1 cellular context compared by ENCODE assay signal in the genomic region with DNA sequence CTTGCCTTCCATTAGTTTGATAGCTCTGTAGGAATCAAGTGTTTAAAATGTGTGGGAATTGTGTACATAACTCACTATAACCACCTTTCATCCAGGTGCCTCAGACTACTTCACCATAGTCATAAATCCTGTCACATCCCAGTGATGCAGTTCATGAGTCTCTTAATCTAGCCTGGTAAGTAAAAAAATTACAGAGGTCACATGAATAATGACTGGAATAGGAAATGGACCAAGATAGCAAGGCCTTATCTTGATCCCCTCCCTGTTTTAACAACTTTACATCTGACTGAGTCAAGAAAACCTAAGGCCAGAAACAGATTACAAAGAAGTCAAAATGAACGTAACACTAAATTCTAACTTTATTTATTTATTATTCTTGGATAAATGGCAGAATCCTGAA.
TF ChIP-seq lines count a peak whose summit lies in the region.

No MANE protein-coding gene starts in this region.

TF ChIP-seq in A549, 52 proteins besides CTCF, POLR2A, EP300 and RAD21 (continued from another document):
- TF ChIP-seq PBX3 (IDR thresholded peaks at IDR 0.05) (no peak), EHF (CRISPR knock-in tag; IDR thresholded peaks at IDR 0.05) (no peak), CEBPB (IDR thresholded peaks at IDR 0.05) (no peak), MAX (IDR thresholded peaks at IDR 0.05) (no peak), HOXB13 (CRISPR knock-in tag; IDR thresholded peaks at IDR 0.05; ENCODE audit: low read depth) (no peak)
- TF ChIP-seq, protein P1, sequence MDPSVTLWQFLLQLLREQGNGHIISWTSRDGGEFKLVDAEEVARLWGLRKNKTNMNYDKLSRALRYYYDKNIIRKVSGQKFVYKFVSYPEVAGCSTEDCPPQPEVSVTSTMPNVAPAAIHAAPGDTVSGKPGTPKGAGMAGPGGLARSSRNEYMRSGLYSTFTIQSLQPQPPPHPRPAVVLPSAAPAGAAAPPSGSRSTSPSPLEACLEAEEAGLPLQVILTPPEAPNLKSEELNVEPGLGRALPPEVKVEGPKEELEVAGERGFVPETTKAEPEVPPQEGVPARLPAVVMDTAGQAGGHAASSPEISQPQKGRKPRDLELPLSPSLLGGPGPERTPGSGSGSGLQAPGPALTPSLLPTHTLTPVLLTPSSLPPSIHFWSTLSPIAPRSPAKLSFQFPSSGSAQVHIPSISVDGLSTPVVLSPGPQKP (IDR thresholded peaks at IDR 0.05; ENCODE audit: low read depth, low read length), result no peak
- TF ChIP-seq, protein P2, sequence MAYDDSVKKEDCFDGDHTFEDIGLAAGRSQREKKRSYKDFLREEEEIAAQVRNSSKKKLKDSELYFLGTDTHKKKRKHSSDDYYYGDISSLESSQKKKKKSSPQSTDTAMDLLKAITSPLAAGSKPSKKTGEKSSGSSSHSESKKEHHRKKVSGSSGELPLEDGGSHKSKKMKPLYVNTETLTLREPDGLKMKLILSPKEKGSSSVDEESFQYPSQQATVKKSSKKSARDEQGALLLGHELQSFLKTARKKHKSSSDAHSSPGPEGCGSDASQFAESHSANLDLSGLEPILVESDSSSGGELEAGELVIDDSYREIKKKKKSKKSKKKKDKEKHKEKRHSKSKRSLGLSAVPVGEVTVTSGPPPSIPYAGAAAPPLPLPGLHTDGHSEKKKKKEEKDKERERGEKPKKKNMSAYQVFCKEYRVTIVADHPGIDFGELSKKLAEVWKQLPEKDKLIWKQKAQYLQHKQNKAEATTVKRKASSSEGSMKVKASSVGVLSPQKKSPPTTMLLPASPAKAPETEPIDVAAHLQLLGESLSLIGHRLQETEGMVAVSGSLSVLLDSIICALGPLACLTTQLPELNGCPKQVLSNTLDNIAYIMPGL (CRISPR knock-in tag; IDR thresholded peaks at IDR 0.05; ENCODE audit: borderline replicate concordance), result no peak
